2 cellular contexts compared by ENCODE assay signal in genomic region chr3:38274864-38275649, GRCh38.
TF ChIP-seq lines count a peak whose summit lies in the region.

No MANE protein-coding gene starts in this region.

TF ChIP-seq in HepG2, 621 proteins besides CTCF, POLR2A, EP300 and RAD21:
- TF ChIP-seq, protein P1, sequence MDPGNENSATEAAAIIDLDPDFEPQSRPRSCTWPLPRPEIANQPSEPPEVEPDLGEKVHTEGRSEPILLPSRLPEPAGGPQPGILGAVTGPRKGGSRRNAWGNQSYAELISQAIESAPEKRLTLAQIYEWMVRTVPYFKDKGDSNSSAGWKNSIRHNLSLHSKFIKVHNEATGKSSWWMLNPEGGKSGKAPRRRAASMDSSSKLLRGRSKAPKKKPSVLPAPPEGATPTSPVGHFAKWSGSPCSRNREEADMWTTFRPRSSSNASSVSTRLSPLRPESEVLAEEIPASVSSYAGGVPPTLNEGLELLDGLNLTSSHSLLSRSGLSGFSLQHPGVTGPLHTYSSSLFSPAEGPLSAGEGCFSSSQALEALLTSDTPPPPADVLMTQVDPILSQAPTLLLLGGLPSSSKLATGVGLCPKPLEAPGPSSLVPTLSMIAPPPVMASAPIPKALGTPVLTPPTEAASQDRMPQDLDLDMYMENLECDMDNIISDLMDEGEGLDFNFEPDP (CRISPR knock-in tag; conservative IDR thresholded peaks at IDR 0.05), result no peak
- TF ChIP-seq ZFP82 (CRISPR knock-in tag; IDR thresholded peaks at IDR 0.05; ENCODE audit: borderline replicate concordance) (no peak), BHLHE40 (IDR thresholded peaks at IDR 0.05; ENCODE audit: low read length) (no peak), BRCA1 (CRISPR knock-in tag; IDR thresholded peaks at IDR 0.05) (no peak), ZNF768 (CRISPR knock-in tag; IDR thresholded peaks at IDR 0.05) (no peak), REL (CRISPR knock-in tag; conservative IDR thresholded peaks at IDR 0.05) (no peak), NFIB (CRISPR knock-in tag; IDR thresholded peaks at IDR 0.05; ENCODE audit: borderline replicate concordance) (no peak), HOMEZ (CRISPR knock-in tag; IDR thresholded peaks at IDR 0.05; ENCODE audit: low read depth) (no peak), ZNF230 (CRISPR knock-in tag; IDR thresholded peaks at IDR 0.05) (no peak), ZNF335 (CRISPR knock-in tag; IDR thresholded peaks at IDR 0.05) (no peak), SMAD1 (CRISPR knock-in tag; IDR thresholded peaks at IDR 0.05; ENCODE audit: borderline replicate concordance, low read depth) (no peak), ZMAT5 (CRISPR knock-in tag; IDR thresholded peaks at IDR 0.05; ENCODE audit: borderline replicate concordance, low read depth) (no peak), ATRX (CRISPR knock-in tag; IDR thresholded peaks at IDR 0.05; ENCODE audit: borderline replicate concordance) (no peak)
- TF ChIP-seq, protein P2, sequence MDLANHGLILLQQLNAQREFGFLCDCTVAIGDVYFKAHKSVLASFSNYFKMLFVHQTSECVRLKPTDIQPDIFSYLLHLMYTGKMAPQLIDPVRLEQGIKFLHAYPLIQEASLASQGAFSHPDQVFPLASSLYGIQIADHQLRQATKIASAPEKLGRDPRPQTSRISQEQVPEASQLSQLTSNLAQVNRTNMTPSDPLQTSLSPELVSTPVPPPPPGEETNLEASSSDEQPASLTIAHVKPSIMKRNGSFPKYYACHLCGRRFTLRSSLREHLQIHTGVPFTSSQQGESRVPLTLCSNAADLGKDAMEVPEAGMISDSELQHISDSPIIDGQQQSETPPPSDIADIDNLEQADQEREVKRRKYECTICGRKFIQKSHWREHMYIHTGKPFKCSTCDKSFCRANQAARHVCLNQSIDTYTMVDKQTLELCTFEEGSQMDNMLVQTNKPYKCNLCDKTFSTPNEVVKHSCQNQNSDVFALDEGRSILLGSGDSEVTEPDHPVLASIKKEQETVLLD (CRISPR knock-in tag; IDR thresholded peaks at IDR 0.05; ENCODE audit: low read depth), result no peak
- TF ChIP-seq, protein P3, sequence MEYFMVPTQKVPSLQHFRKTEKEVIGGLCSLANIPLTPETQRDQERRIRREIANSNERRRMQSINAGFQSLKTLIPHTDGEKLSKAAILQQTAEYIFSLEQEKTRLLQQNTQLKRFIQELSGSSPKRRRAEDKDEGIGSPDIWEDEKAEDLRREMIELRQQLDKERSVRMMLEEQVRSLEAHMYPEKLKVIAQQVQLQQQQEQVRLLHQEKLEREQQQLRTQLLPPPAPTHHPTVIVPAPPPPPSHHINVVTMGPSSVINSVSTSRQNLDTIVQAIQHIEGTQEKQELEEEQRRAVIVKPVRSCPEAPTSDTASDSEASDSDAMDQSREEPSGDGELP (IDR thresholded peaks at IDR 0.05; ENCODE audit: borderline replicate concordance, low read depth), result no peak
- TF ChIP-seq, protein P4, sequence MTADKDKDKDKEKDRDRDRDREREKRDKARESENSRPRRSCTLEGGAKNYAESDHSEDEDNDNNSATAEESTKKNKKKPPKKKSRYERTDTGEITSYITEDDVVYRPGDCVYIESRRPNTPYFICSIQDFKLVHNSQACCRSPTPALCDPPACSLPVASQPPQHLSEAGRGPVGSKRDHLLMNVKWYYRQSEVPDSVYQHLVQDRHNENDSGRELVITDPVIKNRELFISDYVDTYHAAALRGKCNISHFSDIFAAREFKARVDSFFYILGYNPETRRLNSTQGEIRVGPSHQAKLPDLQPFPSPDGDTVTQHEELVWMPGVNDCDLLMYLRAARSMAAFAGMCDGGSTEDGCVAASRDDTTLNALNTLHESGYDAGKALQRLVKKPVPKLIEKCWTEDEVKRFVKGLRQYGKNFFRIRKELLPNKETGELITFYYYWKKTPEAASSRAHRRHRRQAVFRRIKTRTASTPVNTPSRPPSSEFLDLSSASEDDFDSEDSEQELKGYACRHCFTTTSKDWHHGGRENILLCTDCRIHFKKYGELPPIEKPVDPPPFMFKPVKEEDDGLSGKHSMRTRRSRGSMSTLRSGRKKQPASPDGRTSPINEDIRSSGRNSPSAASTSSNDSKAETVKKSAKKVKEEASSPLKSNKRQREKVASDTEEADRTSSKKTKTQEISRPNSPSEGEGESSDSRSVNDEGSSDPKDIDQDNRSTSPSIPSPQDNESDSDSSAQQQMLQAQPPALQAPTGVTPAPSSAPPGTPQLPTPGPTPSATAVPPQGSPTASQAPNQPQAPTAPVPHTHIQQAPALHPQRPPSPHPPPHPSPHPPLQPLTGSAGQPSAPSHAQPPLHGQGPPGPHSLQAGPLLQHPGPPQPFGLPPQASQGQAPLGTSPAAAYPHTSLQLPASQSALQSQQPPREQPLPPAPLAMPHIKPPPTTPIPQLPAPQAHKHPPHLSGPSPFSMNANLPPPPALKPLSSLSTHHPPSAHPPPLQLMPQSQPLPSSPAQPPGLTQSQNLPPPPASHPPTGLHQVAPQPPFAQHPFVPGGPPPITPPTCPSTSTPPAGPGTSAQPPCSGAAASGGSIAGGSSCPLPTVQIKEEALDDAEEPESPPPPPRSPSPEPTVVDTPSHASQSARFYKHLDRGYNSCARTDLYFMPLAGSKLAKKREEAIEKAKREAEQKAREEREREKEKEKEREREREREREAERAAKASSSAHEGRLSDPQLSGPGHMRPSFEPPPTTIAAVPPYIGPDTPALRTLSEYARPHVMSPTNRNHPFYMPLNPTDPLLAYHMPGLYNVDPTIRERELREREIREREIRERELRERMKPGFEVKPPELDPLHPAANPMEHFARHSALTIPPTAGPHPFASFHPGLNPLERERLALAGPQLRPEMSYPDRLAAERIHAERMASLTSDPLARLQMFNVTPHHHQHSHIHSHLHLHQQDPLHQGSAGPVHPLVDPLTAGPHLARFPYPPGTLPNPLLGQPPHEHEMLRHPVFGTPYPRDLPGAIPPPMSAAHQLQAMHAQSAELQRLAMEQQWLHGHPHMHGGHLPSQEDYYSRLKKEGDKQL (CRISPR knock-in tag; IDR thresholded peaks at IDR 0.05; ENCODE audit: low read depth), result no peak

TF ChIP-seq in SK-N-SH, 30 proteins besides CTCF, POLR2A, EP300 and RAD21:
- TF ChIP-seq, protein P5, sequence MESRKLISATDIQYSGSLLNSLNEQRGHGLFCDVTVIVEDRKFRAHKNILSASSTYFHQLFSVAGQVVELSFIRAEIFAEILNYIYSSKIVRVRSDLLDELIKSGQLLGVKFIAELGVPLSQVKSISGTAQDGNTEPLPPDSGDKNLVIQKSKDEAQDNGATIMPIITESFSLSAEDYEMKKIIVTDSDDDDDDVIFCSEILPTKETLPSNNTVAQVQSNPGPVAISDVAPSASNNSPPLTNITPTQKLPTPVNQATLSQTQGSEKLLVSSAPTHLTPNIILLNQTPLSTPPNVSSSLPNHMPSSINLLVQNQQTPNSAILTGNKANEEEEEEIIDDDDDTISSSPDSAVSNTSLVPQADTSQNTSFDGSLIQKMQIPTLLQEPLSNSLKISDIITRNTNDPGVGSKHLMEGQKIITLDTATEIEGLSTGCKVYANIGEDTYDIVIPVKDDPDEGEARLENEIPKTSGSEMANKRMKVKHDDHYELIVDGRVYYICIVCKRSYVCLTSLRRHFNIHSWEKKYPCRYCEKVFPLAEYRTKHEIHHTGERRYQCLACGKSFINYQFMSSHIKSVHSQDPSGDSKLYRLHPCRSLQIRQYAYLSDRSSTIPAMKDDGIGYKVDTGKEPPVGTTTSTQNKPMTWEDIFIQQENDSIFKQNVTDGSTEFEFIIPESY (IDR thresholded peaks at IDR 0.05; ENCODE audit: borderline replicate concordance, low read depth), result no peak
- TF ChIP-seq FOXJ3 (CRISPR knock-in tag; IDR thresholded peaks at IDR 0.05) (no peak), REST (IDR thresholded peaks at IDR 0.05; ENCODE audit: low read depth, low read length) (no peak), SIN3A (IDR thresholded peaks at IDR 0.05; ENCODE audit: borderline replicate concordance, low read depth, low read length) (no peak), FOXM1 (IDR thresholded peaks at IDR 0.05; ENCODE audit: low read depth) (no peak), NRF1 (IDR thresholded peaks at IDR 0.05; ENCODE audit: low read depth, low read length) (no peak), GABPA (IDR thresholded peaks at IDR 0.05; ENCODE audit: low read depth) (no peak)
- TF ChIP-seq, protein P6, sequence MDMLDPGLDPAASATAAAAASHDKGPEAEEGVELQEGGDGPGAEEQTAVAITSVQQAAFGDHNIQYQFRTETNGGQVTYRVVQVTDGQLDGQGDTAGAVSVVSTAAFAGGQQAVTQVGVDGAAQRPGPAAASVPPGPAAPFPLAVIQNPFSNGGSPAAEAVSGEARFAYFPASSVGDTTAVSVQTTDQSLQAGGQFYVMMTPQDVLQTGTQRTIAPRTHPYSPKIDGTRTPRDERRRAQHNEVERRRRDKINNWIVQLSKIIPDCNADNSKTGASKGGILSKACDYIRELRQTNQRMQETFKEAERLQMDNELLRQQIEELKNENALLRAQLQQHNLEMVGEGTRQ (IDR thresholded peaks at IDR 0.05; ENCODE audit: borderline replicate concordance, low read depth, low read length), result no peak
